In genomic region chr22:48968201-48968959, GRCh38 we compare ENCODE assay signal across 10 cellular contexts.
DNase-seq lines count a peak whose midpoint lies in the region; ATAC-seq, FAIRE-seq and TF ChIP-seq lines count a peak whose summit lies in the region.
"Had no signal": no experiment of that assay in that cellular context is flagged by ENCODE, and none has a peak within 500 bp of the region (broad histone marks: within the 10 kb centered on the region; RNA-seq: fewer than 3 reads in every experiment).

No MANE protein-coding gene starts in this region.

- H3K27ac Mint-ChIP-seq in T-helper 17 cell: no peak overlapping the region

- CTCF ChIA-PET in A549 (lab: Yijun Ruan, JAX): interaction anchor here (1.8 kb wide), 1 partner anchor 337 kb away, joined by 5 read pairs; no protein-coding TSS in a partner anchor

- H3K4me3 ChIP-seq in A549 (no peak overlapping the region), lower lobe of right lung (no peak overlapping the region)
- H3K4me3 ChIP-seq: uterus had no signal

- no peak overlapping the region for H3K27ac ChIP-seq in A549
- H3K27ac ChIP-seq in lower lobe of right lung: no peak overlapping the region
- H3K27ac ChIP-seq: uterus had no signal

- H3K4me1 Mint-ChIP-seq in T-helper 17 cell: no peaks in the 10 kb centered on the region

- POLR2A ChIA-PET in A549 (lab: Yijun Ruan, JAX): no interaction called here

- H3K4me3 Mint-ChIP-seq in T-helper 17 cell: no peak overlapping the region

- H3K27me3 Mint-ChIP-seq in T-helper 17 cell: peaks cover 20% of the 10 kb centered on the region

- no peaks in the 10 kb centered on the region for H3K36me3 Mint-ChIP-seq in T-helper 17 cell (ENCODE audit: low read depth)

- TF ChIP-seq CTCF in A549 (IDR thresholded peaks at IDR 0.05) (0 out of 3 replicates have a peak, but pooled peaks have one; percentile 12), GM13977 (IDR thresholded peaks at IDR 0.05; ENCODE audit: extremely low read depth, insufficient read depth, missing control alignments) (peak; percentile 23), lower lobe of right lung (IDR thresholded peaks at IDR 0.05) (peak; percentile 12)

- no peak for FAIRE-seq in A549 (lab: Jason Lieb, UNC)

- no peak for TF ChIP-seq POLR2A in A549 (IDR thresholded peaks at IDR 0.05; ENCODE audit: low read length)

- intact Hi-C loops in lower lobe of right lung (cut with DNase I): no loop called here

- TF ChIP-seq RAD21 in A549 (conservative IDR thresholded peaks at IDR 0.05 in 1 of 2, IDR thresholded peaks at IDR 0.05 in 1 of 2): peak in 1 of 2 experiments; percentile 29; a peak in 1 of 5 replicates

- TF ChIP-seq EP300 in A549 (IDR thresholded peaks at IDR 0.05): no peak

- in situ Hi-C loops in GM13977 (cut with MboI; ENCODE audit: low pct_unique_long_range_greater_than_20kb, low sequenced_read_pairs, unreplicated experiment): loop anchor here (25.0 kb wide), 1 partner anchor 94 kb away; no protein-coding TSS in a partner anchor

- DNase-seq in A549 (ENCODE audit: low read depth in 1 of 2, low spot score in 1 of 2) (peak in 1 of 2 experiments; percentile 11), GM13977 (ENCODE audit: low spot score) (no peak), T-helper 17 cell (no peak), lower lobe of right lung (no peak), NOMO-1 (lab: John Stamatoyannopoulos, UW; ENCODE audit: unreplicated experiment in 2 of 2) (no peak)
- DNase-seq in activated CD4-positive, CD25-positive, alpha-beta regulatory T cell (lab: John Stamatoyannopoulos, UW): no peak
- DNase-seq: NCI-H446 had no signal

- no peaks in the 10 kb centered on the region for H3K36me3 ChIP-seq in lower lobe of right lung
- H3K36me3 ChIP-seq: uterus had no signal

- H3K27me3 ChIP-seq in lower lobe of right lung (ENCODE audit: low read depth): no peaks in the 10 kb centered on the region
- H3K27me3 ChIP-seq: uterus had no signal

- no peaks in the 10 kb centered on the region for H3K9me3 ChIP-seq in A549
- no peaks in the 10 kb centered on the region for H3K9me3 ChIP-seq in T-helper 17 cell (ENCODE audit: control insufficient read depth, low read length, poor library complexity, severe bottlenecking)
- no peaks in the 10 kb centered on the region for H3K9me3 ChIP-seq in lower lobe of right lung
- H3K9me3 ChIP-seq: uterus had no signal

- ATAC-seq in A549 (peak; percentile 71 to 72; a peak in 4 of 6 replicates), T-helper 17 cell (peak; percentile 42), lower lobe of right lung (peak in 1 of 2 donors; percentile 37), HG03159 (IDR thresholded peaks at IDR 0.05; ENCODE audit: unreplicated experiment) (no peak), GM19395 (IDR thresholded peaks at IDR 0.05; ENCODE audit: unreplicated experiment) (no peak)

- no peaks in the 10 kb centered on the region for H3K4me1 ChIP-seq in A549
- H3K4me1 ChIP-seq in lower lobe of right lung: no peaks in the 10 kb centered on the region
- H3K4me1 ChIP-seq: uterus had no signal

- no peak overlapping the region for H3K4me2 ChIP-seq in A549

- WGBS in A549 (ENCODE audit: missing lambda C conversion rate): 3% methylated on average over 8 of the region's 11 CpGs

TF ChIP-seq in A549, 52 proteins besides CTCF, POLR2A, EP300 and RAD21:
- TF ChIP-seq CHD4 (IDR thresholded peaks at IDR 0.05; ENCODE audit: borderline replicate concordance): no peak

Comparison
In these comparisons a context has a peak if more than half of its experiments do, and no peak if none do; other contexts are left out.
1. ATAC-seq: peak in A549 (2 of 2) and T-helper 17 cell (single experiment); none in HG03159 (single experiment) and GM19395 (single experiment).
2. Peak in every context shown above with its lines, with median percentiles within 50 percentile points of each other: CTCF ChIP-seq.